19 cellular contexts compared by ENCODE assay signal in the genomic region with DNA sequence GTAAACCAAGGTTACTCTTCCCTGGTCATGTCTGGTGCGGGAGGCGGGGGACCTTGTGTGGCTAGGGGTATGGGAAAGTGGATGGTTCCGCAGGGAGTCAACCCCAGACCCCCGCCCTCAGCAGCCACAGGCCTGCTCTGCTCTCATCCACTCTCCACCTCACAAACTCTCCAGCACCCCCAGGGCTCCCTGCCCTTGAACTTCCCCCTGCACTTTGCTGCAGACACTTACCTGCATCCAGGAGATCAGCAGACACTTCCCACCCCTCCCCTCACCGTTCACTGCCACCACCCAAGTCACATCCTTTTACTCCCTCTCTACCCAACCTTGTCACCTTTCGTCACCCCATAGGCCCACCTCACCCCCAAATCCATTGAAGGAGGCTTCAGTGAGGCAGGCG. TPM values are rescaled to one million over a fixed set of nuclear protein-coding genes. Genes with fewer than 3 reads are reported as not detected.
DNase-seq lines count a peak whose midpoint lies in the region; ATAC-seq and TF ChIP-seq lines count a peak whose summit lies in the region.
"Had no signal": no experiment of that assay in that cellular context is flagged by ENCODE, and none has a peak within 500 bp of the region (broad histone marks: within the 10 kb centered on the region; RNA-seq: fewer than 3 reads in every experiment).

No MANE protein-coding gene starts in this region.

- H3K9me3 ChIP-seq in right cardiac atrium (ENCODE audit: control insufficient read depth, low read length): no peaks in the 10 kb centered on the region
- no peaks in the 10 kb centered on the region for H3K9me3 ChIP-seq in OCI-LY3 (ENCODE audit: insufficient read depth, low read length)
- H3K9me3 ChIP-seq: HAP-1 had no signal

- no peaks in the 10 kb centered on the region for H3K36me3 ChIP-seq in OCI-LY3 (replicated peaks; ENCODE audit: low read depth, low read length)
- H3K36me3 ChIP-seq: HAP-1 had no signal

- H3K27ac ChIP-seq in right cardiac atrium (ENCODE audit: low read length) (no peak overlapping the region), OCI-LY3 (ENCODE audit: low read length) (no peak overlapping the region)
- H3K27ac ChIP-seq: C4-2B, GM23248 had no signal

- no peak overlapping the region for H3K9ac ChIP-seq in OCI-LY3 (ENCODE audit: low read length)
- H3K9ac ChIP-seq: GM23248 had no signal

- H3K9me3 Mint-ChIP-seq in T-helper 2 cell treated with Interferon-gamma antibody and Interleukin-4, amounts not matched to agents 5 μg/mL and 100 μg/mL, for 36 hours: no peaks in the 10 kb centered on the region
- peaks cover 6% of the 10 kb centered on the region for H3K9me3 Mint-ChIP-seq in osteocyte (ENCODE audit: unreplicated experiment)
- H3K9me3 Mint-ChIP-seq: CD4-positive, alpha-beta memory T cell had no signal

- H3K4me3 Mint-ChIP-seq in T-helper 2 cell treated with Interferon-gamma antibody and Interleukin-4, amounts not matched to agents 5 μg/mL and 100 μg/mL, for 36 hours: no peak overlapping the region
- H3K4me3 Mint-ChIP-seq in osteocyte (ENCODE audit: unreplicated experiment): no peak overlapping the region

- ATAC-seq in right cardiac atrium: no peak
- no peak for ATAC-seq in esophagus mucosa

- H3K36me3 Mint-ChIP-seq in T-helper 2 cell treated with Interferon-gamma antibody and Interleukin-4, amounts not matched to agents 5 μg/mL and 100 μg/mL, for 36 hours (ENCODE audit: low read depth): no peaks in the 10 kb centered on the region
- no peaks in the 10 kb centered on the region for H3K36me3 Mint-ChIP-seq in osteocyte (ENCODE audit: unreplicated experiment)
- H3K36me3 Mint-ChIP-seq: CD4-positive, alpha-beta memory T cell had no signal

- H3K27me3 ChIP-seq in right cardiac atrium (ENCODE audit: control insufficient read depth, insufficient read depth) (no peaks in the 10 kb centered on the region), OCI-LY3 (ENCODE audit: low read depth, low read length) (peaks cover 13% of the 10 kb centered on the region)

- no peak overlapping the region for H3K27ac Mint-ChIP-seq in T-helper 2 cell treated with Interferon-gamma antibody and Interleukin-4, amounts not matched to agents 5 μg/mL and 100 μg/mL, for 36 hours
- no peak overlapping the region for H3K27ac Mint-ChIP-seq in osteocyte (ENCODE audit: unreplicated experiment)
- H3K27ac Mint-ChIP-seq: CD4-positive, alpha-beta memory T cell had no signal

- H4K20me1 ChIP-seq in OCI-LY3 (ENCODE audit: insufficient read depth, low read length): no peaks in the 10 kb centered on the region

- no peaks in the 10 kb centered on the region for H3K79me2 ChIP-seq in OCI-LY3 (ENCODE audit: low read length)

- H3K4me1 ChIP-seq in right cardiac atrium (ENCODE audit: control insufficient read depth, insufficient read depth, low read length) (no peaks in the 10 kb centered on the region), OCI-LY3 (ENCODE audit: low read length) (peaks cover 26% of the 10 kb centered on the region)
- H3K4me1 ChIP-seq: HAP-1 had no signal

- intact Hi-C loops in cardiac septum (cut with DNase I) (no loop called here), right cardiac atrium (cut with DNase I) (no loop called here)

- no peak for TF ChIP-seq CTCF in OCI-LY3 (IDR thresholded peaks at IDR 0.05; ENCODE audit: low read depth, low read length)
- no peak for TF ChIP-seq CTCF in osteocyte (IDR thresholded peaks at IDR 0.05)

- peaks cover 78% of the 10 kb centered on the region for H3K27me3 Mint-ChIP-seq in T-helper 2 cell treated with Interferon-gamma antibody and Interleukin-4, amounts not matched to agents 5 μg/mL and 100 μg/mL, for 36 hours (ENCODE audit: low read depth)
- peaks cover 70% of the 10 kb centered on the region for H3K27me3 Mint-ChIP-seq in osteocyte (ENCODE audit: unreplicated experiment)

- no peaks in the 10 kb centered on the region for H3K4me1 Mint-ChIP-seq in T-helper 2 cell treated with Interferon-gamma antibody and Interleukin-4, amounts not matched to agents 5 μg/mL and 100 μg/mL, for 36 hours (ENCODE audit: low read depth)
- no peaks in the 10 kb centered on the region for H3K4me1 Mint-ChIP-seq in osteocyte (ENCODE audit: unreplicated experiment)

- no peak overlapping the region for H3K4me3 ChIP-seq in right cardiac atrium (ENCODE audit: low read length)
- H3K4me3 ChIP-seq in OCI-LY3 (ENCODE audit: low read length): peak overlapping the region; percentile 18; the same call in 1 of the 2 replicates
- H3K4me3 ChIP-seq: GM23248, HAP-1 had no signal

- DNase-seq in cardiac septum (ENCODE audit: low spot score) (peak; percentile 67), right cardiac atrium (no peak), islet precursor cell (peak; percentile 40), osteocyte (ENCODE audit: extremely low spot score, unreplicated experiment) (no peak)
- peak; percentile 10 for DNase-seq in stimulated activated CD8-positive, alpha-beta memory T cell treated with anti-CD3 and anti-CD28 coated beads, Interleukin-4, amount 100 ng/mL, for 48 hours
- no peak for DNase-seq in T-helper 2 cell treated with Interferon-gamma antibody and Interleukin-4, amounts not matched to agents 5 μg/mL and 100 μg/mL, for 36 hours (ENCODE audit: low spot score)
- DNase-seq: 8988T; CD4-positive, alpha-beta memory T cell; DMS153; DMS79; GDM1; GM23248 had no signal

- peak overlapping the region; percentile 60 for H3K4me2 ChIP-seq in OCI-LY3 (ENCODE audit: low read length)

- WGBS in right cardiac atrium: 84% methylated on average over 7 of the region's 7 CpGs

- H2AFZ ChIP-seq in OCI-LY3 (ENCODE audit: low read depth, low read length): no peak overlapping the region
- H2AFZ ChIP-seq: GM23248 had no signal

RNA-seq across cellular contexts. Expression of a gene that starts 3.9 kb away (rescaled TPM):
- total RNA-seq in cardiac septum (not detected), right cardiac atrium (not detected), esophagus mucosa (30.4 TPM), osteocyte (not detected in 2 replicates)
- not detected for polyA plus RNA-seq in right cardiac atrium
- total RNA-seq: A673; CD4-positive, alpha-beta memory T cell; GM23248; H4 had no signal
- polyA plus RNA-seq: AG04450; CD4-positive, alpha-beta memory T cell; GM23248 had no signal

RNA-seq across cellular contexts. Expression of a gene that starts 39.6 kb away (rescaled TPM):
- total RNA-seq in cardiac septum (0.57 TPM), right cardiac atrium (1 to 10 TPM; 1.1 to 2.4 (median 1.5) TPM), esophagus mucosa (3.8 TPM), osteocyte (3.0 and 3.3 TPM in 2 replicates)
- 0.43 TPM for polyA plus RNA-seq in right cardiac atrium

Comparison
In these comparisons a context has a peak if more than half of its experiments do, and no peak if none do; other contexts are left out.
1. DNase-seq: peak in cardiac septum (single experiment), islet precursor cell (single experiment) and stimulated activated CD8-positive, alpha-beta memory T cell treated with anti-CD3 and anti-CD28 coated beads, Interleukin-4, amount 100 ng/mL, for 48 hours (single experiment); none in right cardiac atrium (0 of 3), T-helper 2 cell treated with Interferon-gamma antibody and Interleukin-4, amounts not matched to agents 5 μg/mL and 100 μg/mL, for 36 hours (single experiment) and osteocyte (single experiment).
2. RNA of a gene that starts 3.9 kb away (total RNA-seq): 30.4 TPM in esophagus mucosa (single experiment); not detected in cardiac septum (single experiment), not detected in right cardiac atrium and not detected in osteocyte; every median in the first group is over 10 times any median in the second.